ENCODE assay signal across 18 cellular contexts in the genomic region with DNA sequence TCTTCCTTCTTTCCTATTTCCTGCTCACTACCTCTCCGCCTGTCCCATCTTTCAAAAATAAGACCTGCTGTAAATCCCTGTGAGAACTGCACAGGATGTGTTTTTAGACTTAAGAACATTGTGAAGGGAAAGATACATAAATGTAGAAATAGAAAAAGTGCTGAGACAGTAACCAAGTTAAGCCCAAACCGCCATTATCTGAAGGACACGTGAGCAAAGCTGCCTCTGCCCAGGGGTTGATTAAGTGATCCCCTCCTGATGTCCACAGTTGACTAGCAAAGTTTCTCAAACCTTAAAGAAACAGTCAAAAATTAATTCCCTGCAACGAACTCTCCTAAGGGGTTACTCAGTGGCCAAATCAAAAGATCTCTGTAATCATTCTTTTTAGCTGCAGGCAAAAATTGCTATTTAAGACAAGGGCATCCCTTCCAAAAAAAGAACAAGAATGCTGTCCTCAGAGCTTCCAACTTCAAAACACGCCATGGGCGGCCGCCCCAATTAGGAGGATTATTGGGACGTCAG. TPM values are rescaled to one million over a fixed set of nuclear protein-coding genes. Genes with fewer than 3 reads are reported as not detected.
A peak's percentile ranks its signal among the peaks of the same experiment; 100 is the strongest.
DNase-seq lines count a peak whose midpoint lies in the region; ATAC-seq and TF ChIP-seq lines count a peak whose summit lies in the region.
"Had no signal": no experiment of that assay in that cellular context is flagged by ENCODE, and none has a peak within 500 bp of the region (broad histone marks: within the 10 kb centered on the region; RNA-seq: fewer than 3 reads in every experiment).

No MANE protein-coding gene starts in this region.

- H3K4me1 ChIP-seq in hepatocyte (ENCODE audit: insufficient read depth) (peaks cover 70% of the 10 kb centered on the region), smooth muscle cell (ENCODE audit: low read depth) (peaks cover 54% of the 10 kb centered on the region)
- H3K4me1 ChIP-seq in CD8-positive, alpha-beta memory T cell (ENCODE audit: insufficient read depth, low read length), result peaks cover 6% of the 10 kb centered on the region

- H3K27me3 ChIP-seq in hepatocyte (no peaks in the 10 kb centered on the region), smooth muscle cell (ENCODE audit: low read depth) (no peaks in the 10 kb centered on the region)
- no peaks in the 10 kb centered on the region for H3K27me3 ChIP-seq in CD8-positive, alpha-beta memory T cell (ENCODE audit: insufficient read depth, low read length, poor library complexity, severe bottlenecking)

- no peak overlapping the region for H3K9ac ChIP-seq in smooth muscle cell (ENCODE audit: low read depth)

- H3K79me2 ChIP-seq in hepatocyte (peaks cover 97% of the 10 kb centered on the region), smooth muscle cell (ENCODE audit: low read depth) (peaks cover 75% of the 10 kb centered on the region)

- H3K4me1 Mint-ChIP-seq in CD8-positive, alpha-beta memory T cell, result peaks cover 18 to 28% (median 22%) of the 10 kb centered on the region in 3 donors

- H3K4me2 ChIP-seq in hepatocyte (peak overlapping the region; percentile 21), smooth muscle cell (peak overlapping the region; percentile 66)

- H3K4me3 Mint-ChIP-seq in CD8-positive, alpha-beta memory T cell, result no peak overlapping the region
- H3K4me3 Mint-ChIP-seq: endodermal cell had no signal

- TF ChIP-seq CTCF in hepatocyte (IDR thresholded peaks at IDR 0.05; ENCODE audit: poor library complexity) (no peak), smooth muscle cell (IDR thresholded peaks at IDR 0.05; ENCODE audit: borderline replicate concordance, insufficient read depth, poor library complexity, severe bottlenecking) (no peak)

- DNase-seq in EH (ENCODE audit: low read depth) (peak; percentile 72), amniotic epithelial cell (ENCODE audit: low read depth) (peak; percentile 38), hepatocyte (ENCODE audit: low spot score) (no peak), smooth muscle cell (lab: John Stamatoyannopoulos, UW; ENCODE audit: unreplicated experiment) (no peak), activated gamma-delta T cell treated with Interleukin-2 at 50 U/mL for 16 hours (no peak), cortex of kidney (lab: John Stamatoyannopoulos, UW) (no peak)
- no peak for DNase-seq in CD8-positive, alpha-beta memory T cell
- DNase-seq: endodermal cell; GDM1; MM.1S; NCI-H1694; NCI-H226; retina; stimulated activated CD4-positive, alpha-beta T cell treated with anti-CD3 and anti-CD28 coated beads, Interleukin-1b, Interleukin-23, amount 100 ng/mL, for 48 hours; substantia nigra had no signal

- H3K27ac Mint-ChIP-seq in CD8-positive, alpha-beta memory T cell, result no peak overlapping the region
- H3K27ac Mint-ChIP-seq: endodermal cell, IgD-negative memory B cell had no signal

- H2AFZ ChIP-seq in hepatocyte (no peak overlapping the region), smooth muscle cell (ENCODE audit: low read depth) (no peak overlapping the region)

- POLR2A ChIA-PET in CD8-positive, alpha-beta memory T cell (lab: Charles Lee), result no interaction called here

- H3K9me2 ChIP-seq in hepatocyte (replicated peaks; ENCODE audit: insufficient read depth), result no peaks in the 10 kb centered on the region

- no peak overlapping the region for H3K4me3 ChIP-seq in hepatocyte
- no peak overlapping the region for H3K4me3 ChIP-seq in smooth muscle cell
- H3K4me3 ChIP-seq in CD8-positive, alpha-beta memory T cell (ENCODE audit: low read length), result no peak overlapping the region

- H3K36me3 ChIP-seq in hepatocyte (replicated peaks; ENCODE audit: insufficient read depth, low read depth) (no peaks in the 10 kb centered on the region), smooth muscle cell (ENCODE audit: low read depth) (no peaks in the 10 kb centered on the region)
- no peaks in the 10 kb centered on the region for H3K36me3 ChIP-seq in CD8-positive, alpha-beta memory T cell (ENCODE audit: insufficient read depth, low read length)

- H3K9me3 Mint-ChIP-seq in CD8-positive, alpha-beta memory T cell, result no peaks in the 10 kb centered on the region
- H3K9me3 Mint-ChIP-seq: endodermal cell, IgD-negative memory B cell had no signal

- peaks cover 42% of the 10 kb centered on the region for H4K20me1 ChIP-seq in hepatocyte (ENCODE audit: insufficient read depth, poor library complexity, severe bottlenecking)
- H4K20me1 ChIP-seq in smooth muscle cell (ENCODE audit: low read depth), result peaks cover 97% of the 10 kb centered on the region

- H3K9me3 ChIP-seq in hepatocyte (ENCODE audit: low read depth) (no peaks in the 10 kb centered on the region), smooth muscle cell (replicated peaks; ENCODE audit: low read depth) (no peaks in the 10 kb centered on the region)
- H3K9me3 ChIP-seq in CD8-positive, alpha-beta memory T cell (ENCODE audit: low read length), result no peaks in the 10 kb centered on the region

- H3K27ac ChIP-seq in hepatocyte, result peak overlapping the region; percentile 51
- peak overlapping the region; percentile 11 for H3K27ac ChIP-seq in smooth muscle cell (ENCODE audit: low read depth)
- no peak overlapping the region for H3K27ac ChIP-seq in CD8-positive, alpha-beta memory T cell (ENCODE audit: low read depth, low read length)
- H3K27ac ChIP-seq: VCaP had no signal

- peaks cover 27% of the 10 kb centered on the region for H3F3A ChIP-seq in smooth muscle cell (ENCODE audit: low read depth)

- CTCF ChIA-PET in CD8-positive, alpha-beta memory T cell (lab: Charles Lee), result no interaction called here

- peaks cover 10 to 50% of the 10 kb centered on the region in 2 donors for H3K27me3 Mint-ChIP-seq in CD8-positive, alpha-beta memory T cell

- WGBS in hepatocyte (ENCODE audit: low lambda C conversion rate, missing lambda C conversion rate), result 55% methylated on average over 7 of the region's 8 CpGs
- WGBS in smooth muscle cell (ENCODE audit: low lambda C conversion rate), result 63% methylated on average over 8 of the region's 8 CpGs

- no peak for ATAC-seq in GM21367 (IDR thresholded peaks at IDR 0.05; ENCODE audit: unreplicated experiment)

- H3K36me3 Mint-ChIP-seq in CD8-positive, alpha-beta memory T cell, result no peaks in the 10 kb centered on the region
- H3K36me3 Mint-ChIP-seq: IgD-negative memory B cell had no signal

RNA-seq across cellular contexts. Expression of a gene that starts 48.2 kb away (rescaled TPM):
- total RNA-seq in hepatocyte, result 19.8 and 29.2 TPM in 2 replicates
- polyA plus RNA-seq in hepatocyte, result 18.2 and 22.7 TPM in 2 replicates
- total RNA-seq in smooth muscle cell, result 24.2 and 32.3 TPM in 2 replicates
- polyA plus RNA-seq in smooth muscle cell, result 14.1 and 15.6 TPM in 2 replicates
- 1 to 10 TPM; 1.3 to 1.6 TPM for total RNA-seq in CD8-positive, alpha-beta memory T cell
- polyA plus RNA-seq in CD8-positive, alpha-beta memory T cell, result 1.9 TPM

Comparison
In these comparisons a context has a peak if more than half of its experiments do, and no peak if none do; other contexts are left out.
1. DNase-seq: peak in EH (single experiment) and amniotic epithelial cell (single experiment); none in hepatocyte (single experiment), smooth muscle cell (single experiment), activated gamma-delta T cell treated with Interleukin-2 at 50 U/mL for 16 hours (single experiment), CD8-positive, alpha-beta memory T cell (0 of 5) and cortex of kidney (single experiment).